ENCODE assay signal across 3 cellular contexts in genomic region chr1:6437017-6437700, GRCh38. TPM values are rescaled to one million over a fixed set of nuclear protein-coding genes. Genes with fewer than 3 reads are reported as not detected.
A peak's percentile ranks its signal among the peaks of the same experiment; 100 is the strongest.
DNase-seq lines count a peak whose midpoint lies in the region; ATAC-seq and TF ChIP-seq lines count a peak whose summit lies in the region.
"Not testable (repeated sequence)": the region's sequence is repeated elsewhere in the genome, so short reads cannot be mapped to it uniquely, and the experiment has no call there.
"Had no signal": no experiment of that assay in that cellular context is flagged by ENCODE, and none has a peak within 500 bp of the region (broad histone marks: within the 10 kb centered on the region; RNA-seq: fewer than 3 reads in every experiment).

No MANE protein-coding gene starts in this region.

- DNase-seq in NCI-H226, result peak; percentile 61
- not testable (repeated sequence) for DNase-seq in omental fat pad (ENCODE audit: low spot score)

- TF ChIP-seq CTCF in omental fat pad (IDR thresholded peaks at IDR 0.05), result not testable (repeated sequence)

- peak; percentile 22 for ATAC-seq in omental fat pad (ENCODE audit: low FRiP score)

RNA-seq across cellular contexts. Expression of gene ESPN, which starts 12.6 kb away (rescaled TPM):
- under 1 TPM in 1 of 4 donors, not detected in 3; 0.12 TPM for total RNA-seq in omental fat pad

RNA-seq across cellular contexts. Expression of gene HES2, which starts 17.4 kb away (rescaled TPM):
- total RNA-seq in omental fat pad, result under 1 TPM in 1 of 4 donors, not detected in 3; 0.12 TPM
- total RNA-seq: ascending aorta had no signal

RNA-seq across cellular contexts. Expression of gene TNFRSF25, which starts 28.8 kb away (rescaled TPM):
- 10 to 100 TPM in 1 of 4 donors, 1 to 10 TPM in 3; 4.4 to 25.5 (median 6.6) TPM for total RNA-seq in omental fat pad

RNA-seq across cellular contexts. Expression of gene ACOT7, which starts 43.6 kb away (rescaled TPM):
- 10 to 100 TPM in 2 of 4 donors, 1 to 10 TPM in 2; 7.4 to 16.7 (median 9.2) TPM for total RNA-seq in omental fat pad

RNA-seq across cellular contexts. Expression of gene PLEKHG5, which starts 54.3 kb away (rescaled TPM):
- total RNA-seq in omental fat pad, result 10 to 100 TPM in 1 of 4 donors, 1 to 10 TPM in 3; 6.6 to 24.6 (median 7.9) TPM
